8 cellular contexts compared by ENCODE assay signal in genomic region chr6:34792605-34793500, GRCh38. TPM values are rescaled to one million over a fixed set of nuclear protein-coding genes. Genes with fewer than 3 reads are reported as not detected.
DNase-seq lines count a peak whose midpoint lies in the region; ATAC-seq and TF ChIP-seq lines count a peak whose summit lies in the region.

No MANE protein-coding gene starts in this region.

- CTCF ChIA-PET in activated naive CD4-positive, alpha-beta T cell treated with anti-CD3 and anti-CD28 coated beads, Interleukin-2, amount 10 ng/mL, durations not matched to agents 7 days and 5 days (lab: Charles Lee) = interaction anchor here (1.0 to 1.1 kb wide), 2 partner anchors 36 to 333 kb away, joined by 3 read pairs; partner anchors contain the start of gene SNRPC

- peaks cover 24% of the 10 kb centered on the region for H3K4me1 Mint-ChIP-seq in activated naive CD4-positive, alpha-beta T cell treated with anti-CD3 and anti-CD28 coated beads, Interleukin-2, amount 10 ng/mL, durations not matched to agents 7 days and 5 days
- peaks cover 32% of the 10 kb centered on the region for H3K4me1 Mint-ChIP-seq in chondrocyte (ENCODE audit: low read depth)

- no peaks in the 10 kb centered on the region for H3K4me1 ChIP-seq in SJCRH30

- TF ChIP-seq CTCF in chondrocyte (IDR thresholded peaks at IDR 0.05) = no peak
- TF ChIP-seq CTCF in kidney epithelial cell (IDR thresholded peaks at IDR 0.05; ENCODE audit: insufficient read depth, low read length, poor library complexity, severe bottlenecking) = no peak

- peak; percentile 6 for ATAC-seq in HG03521 (IDR thresholded peaks at IDR 0.05; ENCODE audit: unreplicated experiment)
- ATAC-seq in stimulated activated naive CD8-positive, alpha-beta T cell treated with anti-CD3 and anti-CD28 coated beads, Interleukin-15, Interleukin-2, amounts not matched to agents 100 U/mL and 50 U/mL, for 24 hours = no peak
- ATAC-seq in GM18858 (IDR thresholded peaks at IDR 0.05; ENCODE audit: unreplicated experiment) = no peak

- H3K27ac ChIP-seq in SJCRH30 = peak overlapping the region; percentile 50

- peak overlapping the region; percentile 96 for H3K4me3 ChIP-seq in SJCRH30
- peak overlapping the region; percentile 81 for H3K4me3 ChIP-seq in kidney epithelial cell (ENCODE audit: low read depth, low read length)

- peaks cover 6% of the 10 kb centered on the region for H3K27me3 Mint-ChIP-seq in activated naive CD4-positive, alpha-beta T cell treated with anti-CD3 and anti-CD28 coated beads, Interleukin-2, amount 10 ng/mL, durations not matched to agents 7 days and 5 days
- H3K27me3 Mint-ChIP-seq in chondrocyte (ENCODE audit: low read depth) = no peaks in the 10 kb centered on the region

- no peaks in the 10 kb centered on the region for H3K9me3 Mint-ChIP-seq in activated naive CD4-positive, alpha-beta T cell treated with anti-CD3 and anti-CD28 coated beads, Interleukin-2, amount 10 ng/mL, durations not matched to agents 7 days and 5 days
- no peaks in the 10 kb centered on the region for H3K9me3 Mint-ChIP-seq in chondrocyte (ENCODE audit: low read depth)

- H3K36me3 ChIP-seq in SJCRH30 = no peaks in the 10 kb centered on the region
- H3K36me3 ChIP-seq in kidney epithelial cell (ENCODE audit: control insufficient read depth, insufficient read depth, low read length) = no peaks in the 10 kb centered on the region

- H3K27me3 ChIP-seq in SJCRH30 = no peaks in the 10 kb centered on the region
- no peaks in the 10 kb centered on the region for H3K27me3 ChIP-seq in kidney epithelial cell (ENCODE audit: control insufficient read depth, insufficient read depth, low read length)

- DNase-seq in activated naive CD4-positive, alpha-beta T cell treated with anti-CD3 and anti-CD28 coated beads, Interleukin-2, amount 10 ng/mL, durations not matched to agents 7 days and 5 days = peak; percentile 42
- no peak for DNase-seq in activated naive CD4-positive, alpha-beta T cell (lab: John Stamatoyannopoulos, UW)
- peak; percentile 20 to 46 for DNase-seq in SJCRH30
- DNase-seq in chondrocyte (ENCODE audit: low spot score) = no peak
- no peak for DNase-seq in kidney epithelial cell (ENCODE audit: low read depth)
- peak; percentile 30 for DNase-seq in stimulated activated naive CD8-positive, alpha-beta T cell treated with anti-CD3 and anti-CD28 coated beads, Interleukin-15, Interleukin-2, amounts not matched to agents 100 U/mL and 50 U/mL, for 24 hours

- H3K36me3 Mint-ChIP-seq in activated naive CD4-positive, alpha-beta T cell treated with anti-CD3 and anti-CD28 coated beads, Interleukin-2, amount 10 ng/mL, durations not matched to agents 7 days and 5 days = peaks cover 2% of the 10 kb centered on the region
- no peaks in the 10 kb centered on the region for H3K36me3 Mint-ChIP-seq in chondrocyte (ENCODE audit: low read depth)

- peak overlapping the region; percentile 90 for H3K27ac Mint-ChIP-seq in activated naive CD4-positive, alpha-beta T cell treated with anti-CD3 and anti-CD28 coated beads, Interleukin-2, amount 10 ng/mL, durations not matched to agents 7 days and 5 days
- H3K27ac Mint-ChIP-seq in chondrocyte (ENCODE audit: unreplicated experiment) = peak overlapping the region; percentile 98

- no peaks in the 10 kb centered on the region for H3K9me3 ChIP-seq in SJCRH30 (replicated peaks)

- H3K4me3 Mint-ChIP-seq in activated naive CD4-positive, alpha-beta T cell treated with anti-CD3 and anti-CD28 coated beads, Interleukin-2, amount 10 ng/mL, durations not matched to agents 7 days and 5 days = peak overlapping the region; percentile 93
- H3K4me3 Mint-ChIP-seq in chondrocyte (ENCODE audit: unreplicated experiment) = peak overlapping the region; percentile 96

RNA-seq across cellular contexts. Expression of gene BLTP3A, which starts 1.0 kb away (rescaled TPM):
- 6.8 and 8.8 TPM in 2 replicates for total RNA-seq in SJCRH30 (2014; rRNA removed; shearing (Covaris generic))
- total RNA-seq in chondrocyte (9.8 to 20.8 TPM (median 20.1 TPM) in 3 replicates), kidney epithelial cell (17.0 and 19.2 TPM in 2 replicates)

RNA-seq across cellular contexts. Expression of gene SNRPC, which starts 35.5 kb away (rescaled TPM):
- total RNA-seq in SJCRH30 (2014; rRNA removed; shearing (Covaris generic)) = 224 and 233 TPM in 2 replicates
- total RNA-seq in chondrocyte (72.7 to 80.6 TPM (median 75.0 TPM) in 3 replicates), kidney epithelial cell (128 and 150 TPM in 2 replicates)

Comparison
In these comparisons a context has a peak if more than half of its experiments do, and no peak if none do; other contexts are left out.
1. DNase-seq: peak in activated naive CD4-positive, alpha-beta T cell treated with anti-CD3 and anti-CD28 coated beads, Interleukin-2, amount 10 ng/mL, durations not matched to agents 7 days and 5 days (single experiment), SJCRH30 (2 of 2) and stimulated activated naive CD8-positive, alpha-beta T cell treated with anti-CD3 and anti-CD28 coated beads, Interleukin-15, Interleukin-2, amounts not matched to agents 100 U/mL and 50 U/mL, for 24 hours (single experiment); none in activated naive CD4-positive, alpha-beta T cell (0 of 4), chondrocyte (single experiment) and kidney epithelial cell (single experiment).